Comparison of ENCODE assay signal across 9 cellular contexts in genomic region chr12:124498870-124499753, GRCh38.
A peak's percentile ranks its signal among the peaks of the same experiment; 100 is the strongest.
DNase-seq lines count a peak whose midpoint lies in the region; ATAC-seq and TF ChIP-seq lines count a peak whose summit lies in the region.
"Had no signal": no experiment of that assay in that cellular context is flagged by ENCODE, and none has a peak within 500 bp of the region (broad histone marks: within the 10 kb centered on the region; RNA-seq: fewer than 3 reads in every experiment).

No MANE protein-coding gene starts in this region.

- no peak for ATAC-seq in GM21576 (IDR thresholded peaks at IDR 0.05; ENCODE audit: unreplicated experiment)
- ATAC-seq in HG03520 (IDR thresholded peaks at IDR 0.05; ENCODE audit: unreplicated experiment): no peak

- no peak overlapping the region for H3K14ac ChIP-seq in neuronal stem cell (ENCODE audit: low read length)

- peaks cover 53% of the 10 kb centered on the region for H4K20me1 ChIP-seq in Loucy (ENCODE audit: insufficient read depth, low read length, poor library complexity, severe bottlenecking)

- H3K27ac Mint-ChIP-seq in endodermal cell: peak overlapping the region; percentile 83

- WGBS in endodermal cell (ENCODE audit: insufficient coverage in 1 of 2, insufficient read length in 1 of 2), 2 experiments: 87 to 89% methylated on average over 24 to 26 of the region's 26 CpGs
- no CpG with 5 or more reads among the region's 26 CpGs for WGBS in neuronal stem cell (ENCODE audit: extremely low coverage in 2 of 2, insufficient read length in 2 of 2, insufficient replicate concordance in 1 of 2), 2 donors

- H3K79me2 ChIP-seq in Loucy (ENCODE audit: insufficient read depth, low read length): peaks cover 85% of the 10 kb centered on the region

- H2BK12ac ChIP-seq in neuronal stem cell (ENCODE audit: low read length): no peak overlapping the region

- H3K9me3 ChIP-seq in BE2C (no peaks in the 10 kb centered on the region), Loucy (ENCODE audit: insufficient read depth, low read depth, low read length) (no peaks in the 10 kb centered on the region), endodermal cell (ENCODE audit: control insufficient read depth, low read length) (no peaks in the 10 kb centered on the region), neuronal stem cell (replicated peaks in 1 of 2; ENCODE audit: control insufficient read depth in 2 of 2, insufficient read depth in 1 of 2, low read depth in 1 of 2, low read length in 2 of 2) (no peaks in the 10 kb centered on the region)

- H4K91ac ChIP-seq in neuronal stem cell (ENCODE audit: low read depth, low read length, poor library complexity): no peak overlapping the region

- no peak for DNase-seq in BE2C
- no peak for DNase-seq in endodermal cell
- DNase-seq in neuronal stem cell (ENCODE audit: low spot score): no peak
- no peak for DNase-seq in NCI-H1092 (lab: John Stamatoyannopoulos, UW)
- DNase-seq in kidney glomerular epithelial cell (lab: John Stamatoyannopoulos, UW): no peak
- DNase-seq: cerebellar nuclear complex had no signal

- peak overlapping the region; percentile 13 for H2BK120ac ChIP-seq in neuronal stem cell (ENCODE audit: low read depth, low read length)

- no peak overlapping the region for H3K4me3 ChIP-seq in BE2C (ENCODE audit: low read depth, low read length)
- no peak overlapping the region for H3K4me3 ChIP-seq in Loucy (ENCODE audit: low read length, poor library complexity, severe bottlenecking)
- H3K4me3 ChIP-seq in endodermal cell (ENCODE audit: low read length): no peak overlapping the region
- no peak overlapping the region for H3K4me3 ChIP-seq in neuronal stem cell (ENCODE audit: low read length in 2 of 2)

- no peaks in the 10 kb centered on the region for H3K27me3 Mint-ChIP-seq in endodermal cell (ENCODE audit: insufficient read depth)

- H3K4me2 ChIP-seq in Loucy (ENCODE audit: low read depth, low read length, poor library complexity, severe bottlenecking) (no peak overlapping the region), neuronal stem cell (ENCODE audit: insufficient read depth, low read length, poor library complexity, severe bottlenecking) (no peak overlapping the region)

- H3K27ac ChIP-seq in endodermal cell (ENCODE audit: low read depth, low read length) (no peak overlapping the region), neuronal stem cell (replicated peaks; ENCODE audit: low read length) (no peak overlapping the region)

- no peak overlapping the region for H4K8ac ChIP-seq in neuronal stem cell (ENCODE audit: low read depth, low read length)

- no peak overlapping the region for H3K4me3 Mint-ChIP-seq in endodermal cell

- H2AFZ ChIP-seq in Loucy (ENCODE audit: low read length): no peak overlapping the region
- H2AFZ ChIP-seq in neuronal stem cell (ENCODE audit: low read length): no peak overlapping the region

- H3K9me3 Mint-ChIP-seq in endodermal cell: no peaks in the 10 kb centered on the region

- H3K27me3 ChIP-seq in BE2C (no peaks in the 10 kb centered on the region), Loucy (ENCODE audit: insufficient read depth, low read length, poor library complexity, severe bottlenecking) (no peaks in the 10 kb centered on the region), endodermal cell (ENCODE audit: control insufficient read depth, insufficient read depth, low read length, poor library complexity, severe bottlenecking) (no peaks in the 10 kb centered on the region), neuronal stem cell (ENCODE audit: control insufficient read depth in 3 of 3, insufficient read depth in 3 of 3, low read depth in 1 of 3, low read length in 3 of 3) (no peaks in the 10 kb centered on the region)

- H2BK15ac ChIP-seq in neuronal stem cell (ENCODE audit: low read length): no peak overlapping the region

- H3K36me3 Mint-ChIP-seq in endodermal cell (ENCODE audit: low read depth): peaks cover 1% of the 10 kb centered on the region

- peak overlapping the region; percentile 50 for H3K18ac ChIP-seq in neuronal stem cell (ENCODE audit: low read length)

- H3K4me1 Mint-ChIP-seq in endodermal cell: peaks cover 29% of the 10 kb centered on the region

- no peak overlapping the region for H3K23ac ChIP-seq in neuronal stem cell (ENCODE audit: low read depth, low read length, poor library complexity)

- H3K36me3 ChIP-seq in BE2C (peaks cover 11% of the 10 kb centered on the region), Loucy (ENCODE audit: insufficient read depth, low read length) (peaks cover 6% of the 10 kb centered on the region; the same call in 1 of the 2 replicates), endodermal cell (ENCODE audit: control insufficient read depth, insufficient read depth, low read length) (no peaks in the 10 kb centered on the region), neuronal stem cell (replicated peaks in 1 of 2; ENCODE audit: control insufficient read depth in 2 of 2, insufficient read depth in 2 of 2, low read length in 2 of 2) (peaks cover 3 to 7% of the 10 kb centered on the region in 2 donors)

- peaks cover 23% of the 10 kb centered on the region for H3K79me1 ChIP-seq in neuronal stem cell (ENCODE audit: low read depth, low read length)

- H2BK5ac ChIP-seq in neuronal stem cell (ENCODE audit: low read length): peak overlapping the region; percentile 69

- no peaks in the 10 kb centered on the region for H3K9me2 ChIP-seq in Loucy (replicated peaks; ENCODE audit: low read depth, low read length)

- no peaks in the 10 kb centered on the region for H3K4me1 ChIP-seq in BE2C
- peaks cover 12% of the 10 kb centered on the region for H3K4me1 ChIP-seq in Loucy (ENCODE audit: insufficient read depth, low read length, poor library complexity, severe bottlenecking)
- peaks cover 18% of the 10 kb centered on the region for H3K4me1 ChIP-seq in endodermal cell (ENCODE audit: control insufficient read depth, insufficient read depth, low read length)
- H3K4me1 ChIP-seq in neuronal stem cell (ENCODE audit: control insufficient read depth in 2 of 2, insufficient read depth in 1 of 2, low read depth in 1 of 2, low read length in 2 of 2): peaks cover 19 to 28% of the 10 kb centered on the region in 2 donors

- H2AK5ac ChIP-seq in neuronal stem cell (ENCODE audit: low read depth, low read length): peak overlapping the region; percentile 6

- TF ChIP-seq CTCF in BE2C (IDR thresholded peaks at IDR 0.05; ENCODE audit: low read depth, low read length) (peak; percentile 19), Loucy (conservative IDR thresholded peaks at IDR 0.05; ENCODE audit: low read length) (peak; percentile 40), endodermal cell (conservative IDR thresholded peaks at IDR 0.05) (peak; percentile 38)

- H3K9ac ChIP-seq in Loucy (ENCODE audit: low read depth, low read length, poor library complexity, severe bottlenecking) (no peak overlapping the region), endodermal cell (ENCODE audit: extremely low read depth, low read length, poor library complexity, severe bottlenecking) (no peak overlapping the region), neuronal stem cell (ENCODE audit: low read depth, low read length, poor library complexity) (no peak overlapping the region)

- no peak overlapping the region for H3K4ac ChIP-seq in neuronal stem cell (ENCODE audit: low read length)

- no peaks in the 10 kb centered on the region for H3F3A ChIP-seq in Loucy (ENCODE audit: low read depth)
